Comparison of ENCODE assay signal across 1 cellular context in the genomic region with DNA sequence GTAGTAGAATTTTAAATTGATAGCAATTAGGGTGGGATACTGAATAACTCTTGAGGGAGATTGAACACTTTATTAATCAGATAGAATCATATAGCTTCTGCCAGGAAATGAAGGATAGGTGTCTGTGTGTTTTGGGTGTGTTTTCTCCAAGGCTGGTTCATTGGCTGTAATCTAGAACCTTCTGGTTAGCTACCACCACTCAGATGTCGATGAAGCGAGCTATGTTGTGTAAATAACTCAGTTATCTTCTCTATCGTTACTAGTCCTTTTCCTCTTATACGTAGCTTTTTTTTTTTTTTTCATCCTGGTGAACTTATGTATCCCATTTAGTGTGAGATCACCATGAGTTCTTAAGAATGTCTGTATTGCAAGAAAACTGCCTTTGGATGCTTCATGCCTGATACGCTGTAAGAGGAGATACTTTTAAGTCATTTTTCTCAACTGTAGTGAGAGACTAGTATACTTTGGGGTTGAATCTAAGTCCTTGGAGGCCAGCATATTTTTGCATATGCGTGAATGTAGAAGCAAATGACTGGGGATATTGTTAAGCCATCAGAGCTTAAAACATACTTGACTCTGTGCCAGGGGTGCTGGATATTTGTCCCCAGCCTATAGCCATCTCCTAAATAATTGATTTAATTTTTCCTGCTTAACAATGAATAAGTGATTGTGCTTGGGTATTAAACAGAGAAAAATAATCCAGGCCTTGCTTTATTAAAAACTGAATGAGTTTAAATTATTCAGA.
TF ChIP-seq lines count a peak whose summit lies in the region.

No MANE protein-coding gene starts in this region.

TF ChIP-seq in GM23338, 12 proteins besides CTCF, POLR2A, EP300 and RAD21 (continued from another document):
- TF ChIP-seq, protein P1, sequence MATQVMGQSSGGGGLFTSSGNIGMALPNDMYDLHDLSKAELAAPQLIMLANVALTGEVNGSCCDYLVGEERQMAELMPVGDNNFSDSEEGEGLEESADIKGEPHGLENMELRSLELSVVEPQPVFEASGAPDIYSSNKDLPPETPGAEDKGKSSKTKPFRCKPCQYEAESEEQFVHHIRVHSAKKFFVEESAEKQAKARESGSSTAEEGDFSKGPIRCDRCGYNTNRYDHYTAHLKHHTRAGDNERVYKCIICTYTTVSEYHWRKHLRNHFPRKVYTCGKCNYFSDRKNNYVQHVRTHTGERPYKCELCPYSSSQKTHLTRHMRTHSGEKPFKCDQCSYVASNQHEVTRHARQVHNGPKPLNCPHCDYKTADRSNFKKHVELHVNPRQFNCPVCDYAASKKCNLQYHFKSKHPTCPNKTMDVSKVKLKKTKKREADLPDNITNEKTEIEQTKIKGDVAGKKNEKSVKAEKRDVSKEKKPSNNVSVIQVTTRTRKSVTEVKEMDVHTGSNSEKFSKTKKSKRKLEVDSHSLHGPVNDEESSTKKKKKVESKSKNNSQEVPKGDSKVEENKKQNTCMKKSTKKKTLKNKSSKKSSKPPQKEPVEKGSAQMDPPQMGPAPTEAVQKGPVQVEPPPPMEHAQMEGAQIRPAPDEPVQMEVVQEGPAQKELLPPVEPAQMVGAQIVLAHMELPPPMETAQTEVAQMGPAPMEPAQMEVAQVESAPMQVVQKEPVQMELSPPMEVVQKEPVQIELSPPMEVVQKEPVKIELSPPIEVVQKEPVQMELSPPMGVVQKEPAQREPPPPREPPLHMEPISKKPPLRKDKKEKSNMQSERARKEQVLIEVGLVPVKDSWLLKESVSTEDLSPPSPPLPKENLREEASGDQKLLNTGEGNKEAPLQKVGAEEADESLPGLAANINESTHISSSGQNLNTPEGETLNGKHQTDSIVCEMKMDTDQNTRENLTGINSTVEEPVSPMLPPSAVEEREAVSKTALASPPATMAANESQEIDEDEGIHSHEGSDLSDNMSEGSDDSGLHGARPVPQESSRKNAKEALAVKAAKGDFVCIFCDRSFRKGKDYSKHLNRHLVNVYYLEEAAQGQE (IDR thresholded peaks at IDR 0.05; ENCODE audit: unreplicated experiment) = no peak
- TF ChIP-seq ZNF331 (CRISPR knock-in tag; IDR thresholded peaks at IDR 0.05; ENCODE audit: low read depth) = no peak
- TF ChIP-seq NANOG (IDR thresholded peaks at IDR 0.05; ENCODE audit: borderline replicate concordance) = no peak
- TF ChIP-seq CREB1 (CRISPR knock-in tag; IDR thresholded peaks at IDR 0.05; ENCODE audit: low read depth) = no peak
- no peak for TF ChIP-seq EZH2phosphoT487 (IDR thresholded peaks at IDR 0.05; ENCODE audit: unreplicated experiment)
TF ChIP-seq in GM23338: peak in this region for 0.
